In genomic region chr15:67003586-67003985, GRCh38 we compare ENCODE assay signal across 1 cellular context.
TF ChIP-seq lines count a peak whose summit lies in the region.

No MANE protein-coding gene starts in this region.

TF ChIP-seq in GM12878, 131 proteins besides CTCF, POLR2A, EP300 and RAD21 (continued from another document):
- TF ChIP-seq PRDM15 (CRISPR knock-in tag; IDR thresholded peaks at IDR 0.05) = no peak
- TF ChIP-seq HDAC6 (IDR thresholded peaks at IDR 0.05; ENCODE audit: unreplicated experiment) = no peak
